In the genomic region with DNA sequence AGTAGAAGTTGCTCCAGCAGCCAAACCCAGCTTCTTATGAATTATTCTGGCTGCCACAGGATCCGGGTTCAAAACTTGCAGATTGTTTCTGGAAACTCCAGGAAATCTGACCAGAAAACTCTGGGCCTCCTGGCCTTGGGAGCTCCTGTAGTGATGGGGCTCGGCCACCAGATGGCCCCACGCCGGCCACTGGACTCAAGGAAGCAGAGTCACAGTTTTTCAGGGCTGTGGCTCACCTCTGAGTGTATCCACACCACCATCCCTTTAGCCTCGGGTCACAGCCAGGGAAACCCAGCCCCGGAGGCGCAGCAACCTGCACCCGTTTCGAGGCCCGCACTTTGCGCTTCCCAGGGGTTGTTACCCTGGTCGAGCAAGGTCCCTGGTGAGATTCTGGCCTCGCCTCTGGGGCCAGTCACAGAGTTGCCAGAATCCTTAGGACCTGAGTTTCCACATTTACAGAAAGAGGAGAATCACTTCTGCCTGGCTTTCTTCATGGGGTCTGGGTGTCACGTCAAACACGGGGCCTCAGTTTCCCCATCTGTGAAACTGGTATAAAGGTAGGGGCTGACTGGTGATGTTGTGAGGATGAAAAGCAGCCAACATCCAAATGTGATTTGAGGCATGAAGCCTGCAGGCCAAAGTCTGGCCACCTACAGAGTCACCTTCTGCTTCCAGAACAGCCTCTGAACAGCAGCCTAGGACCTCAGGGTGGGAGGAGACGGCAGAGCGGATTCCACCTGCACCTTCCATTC, we compare ENCODE assay signal across 8 cellular contexts. TPM values are rescaled to one million over a fixed set of nuclear protein-coding genes. Genes with fewer than 3 reads are reported as not detected.
DNase-seq lines count a peak whose midpoint lies in the region; ATAC-seq, FAIRE-seq and TF ChIP-seq lines count a peak whose summit lies in the region.

No MANE protein-coding gene starts in this region.

- no peak overlapping the region for H3K56ac ChIP-seq in IMR-90 (ENCODE audit: extremely low read depth, insufficient read depth, low read length)

- in situ Hi-C loops in IMR-90 (cut with MboI; ENCODE audit: low sequenced_read_pairs): loop anchor here (5.0 kb wide), 1 partner anchor 148 kb away; no protein-coding TSS in a partner anchor
- in situ Hi-C loops in T47D (cut with HindIII; ENCODE audit: low pct_unique_long_range_greater_than_20kb, low sequenced_read_pairs): no loop called here

- H3K27ac Mint-ChIP-seq in T-helper 17 cell: no peak overlapping the region

- H3K36me3 Mint-ChIP-seq in T-helper 17 cell (ENCODE audit: low read depth): peaks cover 3% of the 10 kb centered on the region

- TF ChIP-seq CTCF in IMR-90 (conservative IDR thresholded peaks at IDR 0.05; ENCODE audit: low read depth, low read length): peak; percentile 94
- peak; percentile 79 to 86 (median 80) for TF ChIP-seq CTCF in keratinocyte (optimal IDR thresholded peaks at IDR 0.05 in 1 of 3, IDR thresholded peaks at IDR 0.05 in 1 of 3, conservative IDR thresholded peaks at IDR 0.05 in 1 of 3; ENCODE audit: extremely low read depth in 1 of 3, insufficient read depth in 2 of 3, low read length in 3 of 3)

- dilution Hi-C loops in IMR-90 (cut with HindIII; ENCODE audit: low sequenced_read_pairs, unreplicated experiment): no loop called here
- dilution Hi-C loops in keratinocyte (cut with MboI; ENCODE audit: extremely low pct_ligation_motif_present, low sequenced_read_pairs): no loop called here

- peaks cover 6% of the 10 kb centered on the region for H3K4me1 Mint-ChIP-seq in T-helper 17 cell

- peak; percentile 90 for DNase-seq in ELF-1 (ENCODE audit: low read depth, low spot score)
- peak; percentile 68 for DNase-seq in IMR-90
- no peak for DNase-seq in T-helper 17 cell
- peak; percentile 70 to 78 for DNase-seq in T47D (ENCODE audit: low read depth in 1 of 2, low spot score in 1 of 2)
- DNase-seq in keratinocyte (ENCODE audit: low read depth, low spot score): no peak
- peak; percentile 63 for DNase-seq in stimulated activated CD4-positive, alpha-beta T cell treated with anti-CD3 and anti-CD28 coated beads, Interleukin-15, amount 100 ng/mL, for 24 hours

- H3K4me2 ChIP-seq in IMR-90 (ENCODE audit: low read depth, low read length) (no peak overlapping the region), keratinocyte (ENCODE audit: control insufficient read depth, extremely low read depth, insufficient read depth, low read depth, low read length) (no peak overlapping the region)

- H3K27me3 Mint-ChIP-seq in T-helper 17 cell: peaks cover 57% of the 10 kb centered on the region

- H3K27me3 ChIP-seq in IMR-90 (ENCODE audit: control insufficient read depth, insufficient read depth, low read length) (no peaks in the 10 kb centered on the region), keratinocyte (ENCODE audit: control insufficient read depth, extremely low read depth, insufficient read depth, low read length) (peaks cover 30% of the 10 kb centered on the region)

- peak overlapping the region; percentile 65 for H2BK120ac ChIP-seq in IMR-90 (ENCODE audit: low read depth, low read length)

- H3K4me3 Mint-ChIP-seq in T-helper 17 cell: no peak overlapping the region

- H3K4me1 ChIP-seq in IMR-90 (ENCODE audit: control insufficient read depth, insufficient read depth, low read length) (peaks cover 15% of the 10 kb centered on the region), keratinocyte (ENCODE audit: control insufficient read depth, extremely low read depth, insufficient read depth, low read length) (no peaks in the 10 kb centered on the region)

- peak; percentile 85 for TF ChIP-seq RAD21 in IMR-90 (IDR thresholded peaks at IDR 0.05; ENCODE audit: low read length)

- H2AFZ ChIP-seq in IMR-90 (replicated peaks; ENCODE audit: low read length, poor library complexity) (peak overlapping the region; percentile 83), keratinocyte (ENCODE audit: control insufficient read depth, low read length) (no peak overlapping the region)

- H3K4ac ChIP-seq in IMR-90 (ENCODE audit: low read depth, low read length): peak overlapping the region; percentile 64

- FAIRE-seq in keratinocyte (lab: Jason Lieb, UNC): no peak

- H4K5ac ChIP-seq in IMR-90 (ENCODE audit: low read depth, low read length): no peak overlapping the region

- no TSS peak for BruUV-seq in IMR-90 (replicated peaks; lab: Mats Ljungman, UMichigan)

- H3K9me3 ChIP-seq in IMR-90 (ENCODE audit: control insufficient read depth, insufficient read depth, low read length): no peaks in the 10 kb centered on the region
- no peaks in the 10 kb centered on the region for H3K9me3 ChIP-seq in T-helper 17 cell (ENCODE audit: control insufficient read depth, low read length, poor library complexity, severe bottlenecking)
- no peaks in the 10 kb centered on the region for H3K9me3 ChIP-seq in keratinocyte (ENCODE audit: control insufficient read depth, low read depth, low read length)

- TF ChIP-seq POLR2A in IMR-90 (IDR thresholded peaks at IDR 0.05; ENCODE audit: low read depth, low read length): no peak

- peak overlapping the region; percentile 74 for H2BK20ac ChIP-seq in IMR-90 (ENCODE audit: low read depth, low read length)

- no peaks in the 10 kb centered on the region for H3K79me2 ChIP-seq in keratinocyte (ENCODE audit: control insufficient read depth, insufficient read depth, low read length)

- H3K23ac ChIP-seq in IMR-90 (ENCODE audit: low read depth, low read length): no peak overlapping the region

- H3K27ac ChIP-seq in IMR-90 (ENCODE audit: insufficient read depth, low read length) (no peak overlapping the region), keratinocyte (ENCODE audit: control insufficient read depth, insufficient read depth, low read length) (no peak overlapping the region)

- no peak overlapping the region for H3K14ac ChIP-seq in IMR-90 (replicated peaks; ENCODE audit: low read depth, low read length)

- H4K91ac ChIP-seq in IMR-90 (ENCODE audit: insufficient read depth, low read depth, low read length): no peak overlapping the region

- H3K9ac ChIP-seq in IMR-90 (ENCODE audit: low read depth, low read length) (no peak overlapping the region), keratinocyte (ENCODE audit: control insufficient read depth, extremely low read depth, insufficient read depth, low read length) (no peak overlapping the region)

- WGBS in IMR-90 (ENCODE audit: extremely low coverage in 2 of 2, insufficient read length in 1 of 2), 2 experiments: 0% methylated on average over 4 of the region's 17 CpGs; no CpG with 5 or more reads in 1 of the 2 experiments

- H4K8ac ChIP-seq in IMR-90 (ENCODE audit: low read depth in 2 of 2, low read length in 2 of 2): peak overlapping the region in 1 of 2 experiments; percentile 64; a peak in 2 of 4 replicates

- H2AK9ac ChIP-seq in IMR-90 (replicated peaks; ENCODE audit: low read depth, low read length, poor library complexity): peak overlapping the region; percentile 18

- H4K20me1 ChIP-seq in IMR-90 (ENCODE audit: insufficient read depth, low read length) (no peaks in the 10 kb centered on the region), keratinocyte (ENCODE audit: control insufficient read depth, extremely low read depth, insufficient read depth, low read length) (no peaks in the 10 kb centered on the region)

- H3K79me1 ChIP-seq in IMR-90 (ENCODE audit: low read depth in 1 of 2, low read length in 2 of 2): no peaks in the 10 kb centered on the region

- intact Hi-C loops in IMR-90 (cut with micrococcal nuclease): loop anchor here (1.0 to 5.0 kb wide), 3 partner anchors 79 to 232 kb away; no protein-coding TSS in a partner anchor

- POLR2A ChIA-PET in IMR-90 (lab: Charles Lee; ENCODE audit: unreplicated experiment): interaction anchor here (0.7 kb wide), 1 partner anchor 13 kb away, joined by 3 read pairs; no protein-coding TSS in a partner anchor

- H3K9me1 ChIP-seq in IMR-90 (ENCODE audit: insufficient read depth, low read length) (no peaks in the 10 kb centered on the region; the same call in 1 of the 2 replicates), keratinocyte (ENCODE audit: control insufficient read depth, extremely low read depth, insufficient read depth, low read length) (no peaks in the 10 kb centered on the region)

- H3K4me3 ChIP-seq in IMR-90 (ENCODE audit: insufficient read depth, low read depth, low read length) (no peak overlapping the region), keratinocyte (ENCODE audit: control insufficient read depth in 2 of 3, extremely low read depth in 1 of 3, insufficient read depth in 2 of 3, low read depth in 1 of 3, low read length in 3 of 3) (no peak overlapping the region)

- no peak overlapping the region for H3K18ac ChIP-seq in IMR-90 (ENCODE audit: low read depth, low read length)

- H2BK5ac ChIP-seq in IMR-90 (ENCODE audit: low read depth, low read length, poor library complexity, severe bottlenecking): no peak overlapping the region

- no peaks in the 10 kb centered on the region for H3K36me3 ChIP-seq in IMR-90 (ENCODE audit: control insufficient read depth, insufficient read depth, low read length)
- no peaks in the 10 kb centered on the region for H3K36me3 ChIP-seq in keratinocyte (ENCODE audit: control insufficient read depth in 2 of 2, extremely low read depth in 1 of 2, insufficient read depth in 2 of 2, low read length in 2 of 2)

- ATAC-seq in IMR-90 (ENCODE audit: low read depth) (peak; percentile 92), T-helper 17 cell (peak; percentile 39), HG02870 (IDR thresholded peaks at IDR 0.05; ENCODE audit: unreplicated experiment) (no peak), HG03139 (IDR thresholded peaks at IDR 0.05; ENCODE audit: unreplicated experiment) (no peak)

- CTCF ChIA-PET in IMR-90 (lab: Yijun Ruan, JAX): interaction anchor here (0.6 to 1.4 kb wide), 5 partner anchors 11 to 773 kb away, joined by 3 to 11 read pairs (median 4); no protein-coding TSS in a partner anchor

- H2BK15ac ChIP-seq in IMR-90 (ENCODE audit: low read depth, low read length): no peak overlapping the region; the same call in 2 of the 3 replicates

- peak overlapping the region; percentile 77 for H2AK5ac ChIP-seq in IMR-90 (ENCODE audit: low read depth, low read length)

TF ChIP-seq in IMR-90, 13 proteins besides CTCF, POLR2A, EP300 and RAD21:
- TF ChIP-seq CHD1 (IDR thresholded peaks at IDR 0.05; ENCODE audit: low read depth, low read length) (no peak), SMC3 (IDR thresholded peaks at IDR 0.05; ENCODE audit: low read depth, low read length) (peak; percentile 96)

RNA-seq across cellular contexts. Expression of gene LCTL, which starts 53.5 kb away (rescaled TPM):
- total RNA-seq in IMR-90 (2012; rRNA removed) (8.9 and 10.4 TPM in 2 replicates), T-helper 17 cell (not detected)
- polyA plus RNA-seq in IMR-90 (2012; rRNA removed) (10.3 and 10.5 TPM in 2 replicates), keratinocyte (0.09 to 0.42 TPM (median 0.38 TPM) in 3 replicates)
- polyA plus RNA-seq in IMR-90 (2012; cell fraction: cytosol; rRNA removed): 4.7 and 8.1 TPM in 2 replicates
- 10.0 and 14.8 TPM in 2 replicates for polyA plus RNA-seq in IMR-90 (2012; cell fraction: nucleus; rRNA removed; ENCODE audit: low replicate concordance)
- polyA plus RNA-seq in keratinocyte (2011; ENCODE audit: low read depth): not detected
- 0.09 TPM in 2 replicates for polyA plus RNA-seq in keratinocyte (2011; cell fraction: cytosol; rRNA removed)
- 0.07 and 0.19 TPM in 2 replicates for polyA plus RNA-seq in keratinocyte (2011; cell fraction: nucleus; rRNA removed)
- 0.34 TPM in 1 of 2 replicates, not detected in the other for polyA plus RNA-seq in keratinocyte (2012; ENCODE audit: low replicate concordance)
- polyA minus RNA-seq in keratinocyte: 0.36 TPM in 1 of 3 replicates, not detected in the others
- not detected for polyA minus RNA-seq in keratinocyte (2011; cell fraction: cytosol; rRNA and poly(A)+ RNA removed)
- not detected in 2 replicates for polyA minus RNA-seq in keratinocyte (2011; cell fraction: nucleus; rRNA and poly(A)+ RNA removed)

Comparison
In these comparisons a context has a peak if more than half of its experiments do, and no peak if none do; other contexts are left out.
1. DNase-seq: peak in ELF-1 (single experiment), IMR-90 (single experiment), T47D (2 of 2) and stimulated activated CD4-positive, alpha-beta T cell treated with anti-CD3 and anti-CD28 coated beads, Interleukin-15, amount 100 ng/mL, for 24 hours (single experiment); none in T-helper 17 cell (0 of 3) and keratinocyte (single experiment).
2. ATAC-seq: peak in IMR-90 (single experiment) and T-helper 17 cell (single experiment); none in HG02870 (single experiment) and HG03139 (single experiment).